Comparison of ENCODE assay signal across 33 cellular contexts in the genomic region with DNA sequence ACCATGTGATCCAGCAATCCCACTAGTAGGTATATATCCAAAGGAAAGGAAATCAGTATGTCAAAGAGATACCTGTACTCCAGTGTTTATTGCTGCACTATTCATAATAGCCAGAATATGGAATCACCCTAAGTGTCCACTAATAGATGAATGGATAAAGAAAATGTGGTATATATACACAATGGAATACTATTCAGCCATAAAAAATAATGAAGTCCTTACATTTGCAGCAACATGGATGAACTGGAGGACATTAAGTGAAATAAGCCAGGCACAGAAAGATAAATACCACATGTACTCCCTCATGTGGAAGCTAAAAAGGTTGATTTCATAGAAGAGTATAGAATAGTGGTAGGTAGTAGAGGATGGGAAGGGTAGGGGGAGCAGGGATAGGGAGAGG. TPM values are rescaled to one million over a fixed set of nuclear protein-coding genes. Genes with fewer than 3 reads are reported as not detected.
"Had no signal": no experiment of that assay in that cellular context is flagged by ENCODE, and none has a peak within 500 bp of the region (broad histone marks: within the 10 kb centered on the region; RNA-seq: fewer than 3 reads in every experiment).

No MANE protein-coding gene starts in this region.

- H3K27me3 Mint-ChIP-seq: activated B cell treated with CpG ODN at 0.5 μM for 24 hours; activated CD4-positive, alpha-beta memory T cell treated with anti-CD3 and anti-CD28 coated beads for 36 hours; activated CD4-positive, alpha-beta T cell treated with anti-CD3 and anti-CD28 coated beads, Interleukin-2, amount 10 ng/mL, durations not matched to agents 24 days and 14 days; activated CD8-positive, alpha-beta T cell treated with anti-CD3 and anti-CD28 coated beads for 36 hours; activated naive CD8-positive, alpha-beta T cell treated with anti-CD3 and anti-CD28 coated beads for 36 hours; activated T-helper 17 cell treated with anti-CD3 and anti-CD28 coated beads, Interleukin-2, amount 50 U/mL, for 72 hours had no signal

- H3K4me1 ChIP-seq: adrenal gland, ascending aorta had no signal

- H3K27ac ChIP-seq: adrenal gland, ascending aorta, cardiac muscle cell, VCaP had no signal

- H3K4me1 Mint-ChIP-seq: activated B cell treated with CpG ODN at 0.5 μM for 24 hours had no signal

- H3K4me3 Mint-ChIP-seq: activated B cell treated with CpG ODN at 0.5 μM for 24 hours; activated CD4-positive, alpha-beta memory T cell treated with anti-CD3 and anti-CD28 coated beads for 36 hours; activated CD4-positive, alpha-beta T cell treated with anti-CD3 and anti-CD28 coated beads, Interleukin-2, amount 10 ng/mL, durations not matched to agents 24 days and 14 days; activated CD8-positive, alpha-beta T cell treated with anti-CD3 and anti-CD28 coated beads for 36 hours; activated naive CD4-positive, alpha-beta T cell treated with anti-CD3 and anti-CD28 coated beads for 36 hours; activated naive CD8-positive, alpha-beta T cell treated with anti-CD3 and anti-CD28 coated beads for 36 hours; activated T-cell treated with anti-CD3 and anti-CD28 coated beads, Interleukin-2, amount 50 U/mL, for 4 hours; activated T-cell treated with anti-CD3 and anti-CD28 coated beads, Interleukin-2, amount 50 U/mL, for 72 hours; activated T-helper 1 cell treated with anti-CD3 and anti-CD28 coated beads, Interleukin-12 subunit alpha, Interleukin-12 subunit beta, Interleukin-2, Interleukin-4 antibody, amounts not matched to agents 30 ng/mL and 10 ng/mL and 1 ng/mL, durations not matched to agents 14 hours and 24 hours and 36 hours; activated T-helper 17 cell treated with anti-CD3 and anti-CD28 coated beads, Interleukin-2, amount 50 U/mL, for 72 hours; brain; T-helper 2 cell treated with Interferon-gamma antibody and Interleukin-4, amounts not matched to agents 5 μg/mL and 100 μg/mL, for 36 hours had no signal

- H3K9me3 Mint-ChIP-seq: activated CD4-positive, alpha-beta memory T cell treated with anti-CD3 and anti-CD28 coated beads for 36 hours; activated naive CD4-positive, alpha-beta T cell treated with anti-CD3 and anti-CD28 coated beads for 36 hours; activated naive CD4-positive, alpha-beta T cell treated with anti-CD3 and anti-CD28 coated beads, Interleukin-2, amount 50 U/mL, for 72 hours; activated T-cell treated with anti-CD3 and anti-CD28 coated beads, Interleukin-2, amount 50 U/mL, for 4 hours; activated T-cell treated with anti-CD3 and anti-CD28 coated beads, Interleukin-2, amount 50 U/mL, for 72 hours; activated T-helper 1 cell treated with anti-CD3 and anti-CD28 coated beads, Interleukin-12 subunit alpha, Interleukin-12 subunit beta, Interleukin-2, Interleukin-4 antibody, amounts not matched to agents 30 ng/mL and 10 ng/mL and 1 ng/mL, durations not matched to agents 14 hours and 24 hours and 36 hours; activated T-helper 17 cell treated with anti-CD3 and anti-CD28 coated beads, Interleukin-2, amount 50 U/mL, for 72 hours; T-helper 2 cell treated with Interferon-gamma antibody and Interleukin-4, amounts not matched to agents 5 μg/mL and 100 μg/mL, for 36 hours had no signal

- H3K9me3 ChIP-seq: adrenal gland, ascending aorta had no signal

- H3K27ac Mint-ChIP-seq: activated B cell treated with CpG ODN at 0.5 μM for 24 hours; activated CD4-positive, alpha-beta memory T cell treated with anti-CD3 and anti-CD28 coated beads for 36 hours; activated CD4-positive, alpha-beta T cell treated with anti-CD3 and anti-CD28 coated beads, Interleukin-2, amount 10 ng/mL, durations not matched to agents 24 days and 14 days; activated CD8-positive, alpha-beta T cell treated with anti-CD3 and anti-CD28 coated beads for 36 hours; activated naive CD4-positive, alpha-beta T cell treated with anti-CD3 and anti-CD28 coated beads for 36 hours; activated naive CD4-positive, alpha-beta T cell treated with anti-CD3 and anti-CD28 coated beads, Interleukin-2, amount 50 U/mL, for 72 hours; activated naive CD8-positive, alpha-beta T cell treated with anti-CD3 and anti-CD28 coated beads for 36 hours; activated T-helper 17 cell treated with anti-CD3 and anti-CD28 coated beads, Interleukin-2, amount 50 U/mL, for 72 hours; brain had no signal

- DNase-seq: activated B cell treated with CpG ODN at 0.5 μM for 24 hours; activated CD4-positive, alpha-beta memory T cell treated with anti-CD3 and anti-CD28 coated beads for 36 hours; activated CD4-positive, alpha-beta T cell treated with anti-CD3 and anti-CD28 coated beads for 4 hours; activated CD4-positive, alpha-beta T cell treated with anti-CD3 and anti-CD28 coated beads, Interleukin-2, amount 10 ng/mL, durations not matched to agents 24 days and 14 days; activated CD4-positive, alpha-beta T cell treated with anti-CD3 and anti-CD28 coated beads, Interleukin-2, amount 50 U/mL, for 1 hour; activated CD4-positive, alpha-beta T cell treated with anti-CD3 and anti-CD28 coated beads, Interleukin-2, amount 50 U/mL, for 4 hours; activated CD4-positive, CD25-positive, alpha-beta regulatory T cell treated with anti-CD3 and anti-CD28 coated beads, Interleukin-2, amount 50 U/mL, for 72 hours; activated CD8-positive, alpha-beta memory T cell treated with anti-CD3 and anti-CD28 coated beads, Interleukin-2, amount 50 U/mL, for 4 hours; activated CD8-positive, alpha-beta T cell treated with anti-CD3 and anti-CD28 coated beads for 36 hours; activated effector memory CD4-positive, alpha-beta T cell treated with anti-CD3 and anti-CD28 coated beads, Interleukin-2, amount 50 U/mL, for 16 hours; activated gamma-delta T cell treated with Interleukin-2 at 50 U/mL for 16 hours; activated naive CD4-positive, alpha-beta T cell; activated naive CD4-positive, alpha-beta T cell treated with anti-CD3 and anti-CD28 coated beads for 36 hours; activated naive CD4-positive, alpha-beta T cell treated with anti-CD3 and anti-CD28 coated beads, Interleukin-2, amount 50 U/mL, for 16 hours; activated naive CD8-positive, alpha-beta T cell treated with anti-CD3 and anti-CD28 coated beads for 36 hours; activated T-cell treated with anti-CD3 and anti-CD28 coated beads for 4 hours; activated T-cell treated with anti-CD3 and anti-CD28 coated beads, Interleukin-2, amount 50 U/mL, for 1 hour; activated T-cell treated with anti-CD3 and anti-CD28 coated beads, Interleukin-2, amount 50 U/mL, for 4 hours; activated T-cell treated with anti-CD3 and anti-CD28 coated beads, Interleukin-2, amount 50 U/mL, for 72 hours; adrenal gland; amygdala; anterior cingulate cortex; caudate nucleus; T-helper 2 cell; T-helper 9 cell had no signal

- ATAC-seq: activated CD8-positive, alpha-beta T cell treated with anti-CD3 and anti-CD28 coated beads for 36 hours; activated naive CD4-positive, alpha-beta T cell treated with anti-CD3 and anti-CD28 coated beads, Interleukin-2, amount 50 U/mL, for 72 hours; activated T-cell treated with anti-CD3 and anti-CD28 coated beads, Interleukin-2, amount 50 U/mL, for 4 hours; activated T-cell treated with anti-CD3 and anti-CD28 coated beads, Interleukin-2, amount 50 U/mL, for 72 hours; activated T-helper 17 cell treated with anti-CD3 and anti-CD28 coated beads, Interleukin-2, amount 50 U/mL, for 72 hours had no signal

- H3K4me3 ChIP-seq: adrenal gland, ascending aorta, cardiac muscle cell had no signal

- H3K27me3 ChIP-seq: adrenal gland, ascending aorta, cardiac muscle cell had no signal

RNA-seq across cellular contexts. Expression of a gene that starts 23.5 kb away (rescaled TPM):
- total RNA-seq: ascending aorta had no signal
